In genomic region chr10:131072651-131073468, GRCh38 we compare ENCODE assay signal across 33 cellular contexts.
"Had no signal": no experiment of that assay in that cellular context is flagged by ENCODE, and none has a peak within 500 bp of the region (broad histone marks: within the 10 kb centered on the region; RNA-seq: fewer than 3 reads in every experiment).

No MANE protein-coding gene starts in this region.

- H3K4me1 ChIP-seq: esophagus squamous epithelium, heart right ventricle, left lung, sigmoid colon, upper lobe of left lung had no signal

- H3K4me3 ChIP-seq: esophagus squamous epithelium, heart right ventricle, left lung, lung, mucosa of descending colon, sigmoid colon, upper lobe of left lung had no signal

- DNase-seq: activated CD4-positive, alpha-beta T cell treated with anti-CD3 and anti-CD28 coated beads for 48 hours; activated CD4-positive, alpha-beta T cell treated with anti-CD3 and anti-CD28 coated beads, Interleukin-2, amount 50 U/mL, for 48 hours; activated CD8-positive, alpha-beta memory T cell treated with anti-CD3 and anti-CD28 coated beads, Interleukin-2, amount 50 U/mL, for 48 hours; activated gamma-delta T cell; activated naive CD4-positive, alpha-beta T cell treated with anti-CD3 and anti-CD28 coated beads, Interleukin-2, amount 10 ng/mL, durations not matched to agents 7 days and 5 days; activated naive CD8-positive, alpha-beta T cell treated with anti-CD3 and anti-CD28 coated beads, Interleukin-2, amount 10 ng/mL, durations not matched to agents 7 days and 5 days; activated T-cell treated with anti-CD3 and anti-CD28 coated beads, Interleukin-2, amount 50 U/mL, for 24 hours; amniotic stem cell; brain microvascular endothelial cell; central memory CD4-positive, alpha-beta T cell; dermis blood vessel endothelial cell; effector CD4-positive, alpha-beta T cell; esophagus squamous epithelium; foreskin melanocyte; heart right ventricle; left lung; mesendoderm; mucosa of descending colon; small intestine; stimulated activated CD4-positive, alpha-beta T cell treated with anti-CD3 and anti-CD28 coated beads, Interleukin-4, amount 100 ng/mL, for 24 hours; stimulated activated naive CD8-positive, alpha-beta T cell treated with anti-CD3 and anti-CD28 coated beads, Interleukin-15, amount 100 ng/mL, for 72 hours; substantia nigra; T-helper 17 cell; T1000; WERI-Rb-1 had no signal

- ATAC-seq: activated CD4-positive, CD25-positive, alpha-beta regulatory T cell treated with anti-CD3 and anti-CD28 coated beads, Interleukin-2, amount 50 U/mL, for 24 hours; left lung; mucosa of descending colon; stimulated activated effector memory CD8-positive, alpha-beta T cell treated with anti-CD3 and anti-CD28 coated beads, Interleukin-12 subunit alpha, Interleukin-12 subunit beta, amount 100 ng/mL, for 72 hours; T-helper 17 cell had no signal

- H3K36me3 ChIP-seq: brain microvascular endothelial cell, esophagus squamous epithelium, heart right ventricle, left lung, neutrophil, sigmoid colon, upper lobe of left lung, WERI-Rb-1 had no signal

- FAIRE-seq: astrocyte, small intestine had no signal

- H3K27ac ChIP-seq: brain microvascular endothelial cell, epithelial cell of prostate, esophagus squamous epithelium, heart right ventricle, left lung, neutrophil, sigmoid colon, upper lobe of left lung, WERI-Rb-1 had no signal

- H3K9me3 ChIP-seq: esophagus squamous epithelium, heart right ventricle, left lung, neutrophil, sigmoid colon, upper lobe of left lung had no signal

- H3K27me3 ChIP-seq: brain microvascular endothelial cell, neutrophil, sigmoid colon, upper lobe of left lung had no signal
